1 cellular context compared by ENCODE assay signal in genomic region chr14:94173471-94173884, GRCh38.
TF ChIP-seq lines count a peak whose summit lies in the region.

No MANE protein-coding gene starts in this region.

TF ChIP-seq in HepG2, 621 proteins besides CTCF, POLR2A, EP300 and RAD21 (continues in another document):
- no peak for TF ChIP-seq ZNF280B (CRISPR knock-in tag; IDR thresholded peaks at IDR 0.05; ENCODE audit: borderline replicate concordance)
- TF ChIP-seq TFAP4 (IDR thresholded peaks at IDR 0.05; ENCODE audit: borderline replicate concordance, low read depth) = peak; percentile 80; the same call in 1 of the 2 replicates
- TF ChIP-seq, protein P1, sequence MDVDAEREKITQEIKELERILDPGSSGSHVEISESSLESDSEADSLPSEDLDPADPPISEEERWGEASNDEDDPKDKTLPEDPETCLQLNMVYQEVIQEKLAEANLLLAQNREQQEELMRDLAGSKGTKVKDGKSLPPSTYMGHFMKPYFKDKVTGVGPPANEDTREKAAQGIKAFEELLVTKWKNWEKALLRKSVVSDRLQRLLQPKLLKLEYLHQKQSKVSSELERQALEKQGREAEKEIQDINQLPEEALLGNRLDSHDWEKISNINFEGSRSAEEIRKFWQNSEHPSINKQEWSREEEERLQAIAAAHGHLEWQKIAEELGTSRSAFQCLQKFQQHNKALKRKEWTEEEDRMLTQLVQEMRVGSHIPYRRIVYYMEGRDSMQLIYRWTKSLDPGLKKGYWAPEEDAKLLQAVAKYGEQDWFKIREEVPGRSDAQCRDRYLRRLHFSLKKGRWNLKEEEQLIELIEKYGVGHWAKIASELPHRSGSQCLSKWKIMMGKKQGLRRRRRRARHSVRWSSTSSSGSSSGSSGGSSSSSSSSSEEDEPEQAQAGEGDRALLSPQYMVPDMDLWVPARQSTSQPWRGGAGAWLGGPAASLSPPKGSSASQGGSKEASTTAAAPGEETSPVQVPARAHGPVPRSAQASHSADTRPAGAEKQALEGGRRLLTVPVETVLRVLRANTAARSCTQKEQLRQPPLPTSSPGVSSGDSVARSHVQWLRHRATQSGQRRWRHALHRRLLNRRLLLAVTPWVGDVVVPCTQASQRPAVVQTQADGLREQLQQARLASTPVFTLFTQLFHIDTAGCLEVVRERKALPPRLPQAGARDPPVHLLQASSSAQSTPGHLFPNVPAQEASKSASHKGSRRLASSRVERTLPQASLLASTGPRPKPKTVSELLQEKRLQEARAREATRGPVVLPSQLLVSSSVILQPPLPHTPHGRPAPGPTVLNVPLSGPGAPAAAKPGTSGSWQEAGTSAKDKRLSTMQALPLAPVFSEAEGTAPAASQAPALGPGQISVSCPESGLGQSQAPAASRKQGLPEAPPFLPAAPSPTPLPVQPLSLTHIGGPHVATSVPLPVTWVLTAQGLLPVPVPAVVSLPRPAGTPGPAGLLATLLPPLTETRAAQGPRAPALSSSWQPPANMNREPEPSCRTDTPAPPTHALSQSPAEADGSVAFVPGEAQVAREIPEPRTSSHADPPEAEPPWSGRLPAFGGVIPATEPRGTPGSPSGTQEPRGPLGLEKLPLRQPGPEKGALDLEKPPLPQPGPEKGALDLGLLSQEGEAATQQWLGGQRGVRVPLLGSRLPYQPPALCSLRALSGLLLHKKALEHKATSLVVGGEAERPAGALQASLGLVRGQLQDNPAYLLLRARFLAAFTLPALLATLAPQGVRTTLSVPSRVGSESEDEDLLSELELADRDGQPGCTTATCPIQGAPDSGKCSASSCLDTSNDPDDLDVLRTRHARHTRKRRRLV (CRISPR knock-in tag; IDR thresholded peaks at IDR 0.05) = no peak
- TF ChIP-seq, protein P2, sequence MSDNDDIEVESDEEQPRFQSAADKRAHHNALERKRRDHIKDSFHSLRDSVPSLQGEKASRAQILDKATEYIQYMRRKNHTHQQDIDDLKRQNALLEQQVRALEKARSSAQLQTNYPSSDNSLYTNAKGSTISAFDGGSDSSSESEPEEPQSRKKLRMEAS (IDR thresholded peaks at IDR 0.05) = 0 out of 2 replicates have a peak, but pooled peaks have one; percentile 5
- peak; percentile 27; the same call in 1 of the 2 replicates for TF ChIP-seq NR2F2 (IDR thresholded peaks at IDR 0.05; ENCODE audit: borderline replicate concordance, low read depth)
- TF ChIP-seq, protein P3, sequence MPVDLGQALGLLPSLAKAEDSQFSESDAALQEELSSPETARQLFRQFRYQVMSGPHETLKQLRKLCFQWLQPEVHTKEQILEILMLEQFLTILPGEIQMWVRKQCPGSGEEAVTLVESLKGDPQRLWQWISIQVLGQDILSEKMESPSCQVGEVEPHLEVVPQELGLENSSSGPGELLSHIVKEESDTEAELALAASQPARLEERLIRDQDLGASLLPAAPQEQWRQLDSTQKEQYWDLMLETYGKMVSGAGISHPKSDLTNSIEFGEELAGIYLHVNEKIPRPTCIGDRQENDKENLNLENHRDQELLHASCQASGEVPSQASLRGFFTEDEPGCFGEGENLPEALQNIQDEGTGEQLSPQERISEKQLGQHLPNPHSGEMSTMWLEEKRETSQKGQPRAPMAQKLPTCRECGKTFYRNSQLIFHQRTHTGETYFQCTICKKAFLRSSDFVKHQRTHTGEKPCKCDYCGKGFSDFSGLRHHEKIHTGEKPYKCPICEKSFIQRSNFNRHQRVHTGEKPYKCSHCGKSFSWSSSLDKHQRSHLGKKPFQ (CRISPR knock-in tag; IDR thresholded peaks at IDR 0.05; ENCODE audit: insufficient replicate concordance) = no peak
- TF ChIP-seq, protein P4, sequence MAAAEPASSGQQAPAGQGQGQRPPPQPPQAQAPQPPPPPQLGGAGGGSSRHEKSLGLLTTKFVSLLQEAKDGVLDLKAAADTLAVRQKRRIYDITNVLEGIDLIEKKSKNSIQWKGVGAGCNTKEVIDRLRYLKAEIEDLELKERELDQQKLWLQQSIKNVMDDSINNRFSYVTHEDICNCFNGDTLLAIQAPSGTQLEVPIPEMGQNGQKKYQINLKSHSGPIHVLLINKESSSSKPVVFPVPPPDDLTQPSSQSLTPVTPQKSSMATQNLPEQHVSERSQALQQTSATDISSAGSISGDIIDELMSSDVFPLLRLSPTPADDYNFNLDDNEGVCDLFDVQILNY (CRISPR knock-in tag; conservative IDR thresholded peaks at IDR 0.05) = no peak
- peak; percentile 29; the same call in 1 of the 2 replicates for TF ChIP-seq SRY (CRISPR knock-in tag; IDR thresholded peaks at IDR 0.05)
- 0 out of 2 replicates have a peak, but pooled peaks have one; percentile 28 for TF ChIP-seq KDM5B (CRISPR knock-in tag; IDR thresholded peaks at IDR 0.05; ENCODE audit: borderline replicate concordance)
- TF ChIP-seq ZNF678 (CRISPR knock-in tag; IDR thresholded peaks at IDR 0.05) = no peak
- TF ChIP-seq RFX5 (IDR thresholded peaks at IDR 0.05; ENCODE audit: low read depth, low read length) = no peak
- peak; percentile 42; the same call in 1 of the 2 replicates for TF ChIP-seq ZNF501 (CRISPR knock-in tag; IDR thresholded peaks at IDR 0.05)
- TF ChIP-seq HDAC1 (CRISPR knock-in tag; IDR thresholded peaks at IDR 0.05) = peak; percentile 28; the same call in 1 of the 2 replicates
- TF ChIP-seq ZNF777 (CRISPR knock-in tag; IDR thresholded peaks at IDR 0.05) = peak; percentile 86; the same call in 1 of the 2 replicates
- 0 out of 2 replicates have a peak, but pooled peaks have one; percentile 1 for TF ChIP-seq SPEN (CRISPR knock-in tag; IDR thresholded peaks at IDR 0.05; ENCODE audit: low read depth)
- TF ChIP-seq MTERF4 (CRISPR knock-in tag; IDR thresholded peaks at IDR 0.05) = 0 out of 2 replicates have a peak, but pooled peaks have one; percentile 2
- TF ChIP-seq HNRNPUL1 (IDR thresholded peaks at IDR 0.05; ENCODE audit: low read depth, low read length) = no peak
- TF ChIP-seq, protein P5, sequence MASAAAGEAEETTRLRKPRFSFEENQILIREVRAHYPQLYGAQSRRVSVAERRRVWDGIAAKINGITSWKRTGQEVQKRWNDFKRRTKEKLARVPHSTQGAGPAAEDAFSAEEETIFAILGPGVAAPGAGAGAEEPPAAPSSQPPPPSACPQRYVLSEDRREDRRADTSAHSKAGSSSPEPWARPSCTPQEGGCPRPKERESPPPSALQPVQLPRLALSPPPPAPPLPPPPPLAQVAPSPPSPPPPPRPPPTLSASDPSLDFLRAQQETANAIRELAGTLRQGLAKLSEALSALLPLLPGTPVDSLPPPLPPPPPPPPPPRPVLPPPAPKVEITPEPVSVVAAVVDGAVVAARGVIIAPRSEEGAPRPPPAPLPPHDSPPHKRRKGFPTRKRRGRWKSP (CRISPR knock-in tag; IDR thresholded peaks at IDR 0.05) = 0 out of 2 replicates have a peak, but pooled peaks have one; percentile 9
- TF ChIP-seq ARHGAP35 (CRISPR knock-in tag; IDR thresholded peaks at IDR 0.05; ENCODE audit: borderline replicate concordance) = no peak
- no peak for TF ChIP-seq BRD4 (CRISPR knock-in tag; IDR thresholded peaks at IDR 0.05)
- TF ChIP-seq SOX13 (IDR thresholded peaks at IDR 0.05) = no peak
- no peak for TF ChIP-seq SOX13 (CRISPR knock-in tag; conservative IDR thresholded peaks at IDR 0.05 in 1 of 2, IDR thresholded peaks at IDR 0.05 in 1 of 2)
- TF ChIP-seq, protein P6, sequence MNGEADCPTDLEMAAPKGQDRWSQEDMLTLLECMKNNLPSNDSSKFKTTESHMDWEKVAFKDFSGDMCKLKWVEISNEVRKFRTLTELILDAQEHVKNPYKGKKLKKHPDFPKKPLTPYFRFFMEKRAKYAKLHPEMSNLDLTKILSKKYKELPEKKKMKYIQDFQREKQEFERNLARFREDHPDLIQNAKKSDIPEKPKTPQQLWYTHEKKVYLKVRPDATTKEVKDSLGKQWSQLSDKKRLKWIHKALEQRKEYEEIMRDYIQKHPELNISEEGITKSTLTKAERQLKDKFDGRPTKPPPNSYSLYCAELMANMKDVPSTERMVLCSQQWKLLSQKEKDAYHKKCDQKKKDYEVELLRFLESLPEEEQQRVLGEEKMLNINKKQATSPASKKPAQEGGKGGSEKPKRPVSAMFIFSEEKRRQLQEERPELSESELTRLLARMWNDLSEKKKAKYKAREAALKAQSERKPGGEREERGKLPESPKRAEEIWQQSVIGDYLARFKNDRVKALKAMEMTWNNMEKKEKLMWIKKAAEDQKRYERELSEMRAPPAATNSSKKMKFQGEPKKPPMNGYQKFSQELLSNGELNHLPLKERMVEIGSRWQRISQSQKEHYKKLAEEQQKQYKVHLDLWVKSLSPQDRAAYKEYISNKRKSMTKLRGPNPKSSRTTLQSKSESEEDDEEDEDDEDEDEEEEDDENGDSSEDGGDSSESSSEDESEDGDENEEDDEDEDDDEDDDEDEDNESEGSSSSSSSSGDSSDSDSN (CRISPR knock-in tag; IDR thresholded peaks at IDR 0.05) = no peak
- TF ChIP-seq, protein P7, sequence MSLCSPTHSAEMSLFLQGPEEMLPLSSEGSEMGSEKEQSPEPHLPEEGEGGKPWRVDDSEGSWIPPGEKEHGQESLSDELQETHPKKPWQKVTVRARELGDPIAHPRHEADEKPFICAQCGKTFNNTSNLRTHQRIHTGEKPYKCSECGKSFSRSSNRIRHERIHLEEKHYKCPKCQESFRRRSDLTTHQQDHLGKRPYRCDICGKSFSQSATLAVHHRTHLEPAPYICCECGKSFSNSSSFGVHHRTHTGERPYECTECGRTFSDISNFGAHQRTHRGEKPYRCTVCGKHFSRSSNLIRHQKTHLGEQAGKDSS (CRISPR knock-in tag; IDR thresholded peaks at IDR 0.05; ENCODE audit: borderline replicate concordance, low read depth) = no peak
- TF ChIP-seq, protein P8, sequence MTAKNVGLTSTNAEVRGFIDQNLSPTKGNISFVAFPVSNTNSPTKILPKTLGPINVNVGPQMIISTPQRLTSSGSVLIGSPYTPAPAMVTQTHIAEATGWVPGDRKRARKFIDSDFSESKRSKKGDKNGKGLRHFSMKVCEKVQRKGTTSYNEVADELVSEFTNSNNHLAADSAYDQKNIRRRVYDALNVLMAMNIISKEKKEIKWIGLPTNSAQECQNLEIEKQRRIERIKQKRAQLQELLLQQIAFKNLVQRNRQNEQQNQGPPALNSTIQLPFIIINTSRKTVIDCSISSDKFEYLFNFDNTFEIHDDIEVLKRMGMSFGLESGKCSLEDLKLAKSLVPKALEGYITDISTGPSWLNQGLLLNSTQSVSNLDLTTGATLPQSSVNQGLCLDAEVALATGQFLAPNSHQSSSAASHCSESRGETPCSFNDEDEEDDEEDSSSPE (CRISPR knock-in tag; IDR thresholded peaks at IDR 0.05) = 0 out of 2 replicates have a peak, but pooled peaks have one; percentile 5
- peak; percentile 32; the same call in 1 of the 2 replicates for TF ChIP-seq SIN3A (IDR thresholded peaks at IDR 0.05; ENCODE audit: borderline replicate concordance, low read depth, low read length)
- TF ChIP-seq, protein P9, sequence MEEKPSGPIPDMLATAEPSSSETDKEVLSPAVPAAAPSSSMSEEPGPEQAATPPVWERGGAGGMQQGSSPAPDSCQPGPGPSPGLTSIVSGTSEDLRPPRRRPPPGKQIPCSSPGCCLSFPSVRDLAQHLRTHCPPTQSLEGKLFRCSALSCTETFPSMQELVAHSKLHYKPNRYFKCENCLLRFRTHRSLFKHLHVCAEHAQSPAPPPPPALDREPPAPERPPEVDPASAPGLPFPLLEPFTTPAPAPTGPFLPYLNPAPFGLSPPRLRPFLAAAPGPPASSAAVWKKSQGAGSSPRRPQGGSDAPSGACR (CRISPR knock-in tag; IDR thresholded peaks at IDR 0.05) = 0 out of 2 replicates have a peak, but pooled peaks have one; percentile 62
- TF ChIP-seq PHF8 (CRISPR knock-in tag; IDR thresholded peaks at IDR 0.05) = peak; percentile 45; the same call in 1 of the 2 replicates
- TF ChIP-seq DNMT3B (CRISPR knock-in tag; conservative IDR thresholded peaks at IDR 0.05) = 0 out of 2 replicates have a peak, but pooled peaks have one; percentile 35
- 0 out of 2 replicates have a peak, but pooled peaks have one; percentile 20 for TF ChIP-seq THAP9 (CRISPR knock-in tag; IDR thresholded peaks at IDR 0.05; ENCODE audit: borderline replicate concordance)
- TF ChIP-seq LCORL (IDR thresholded peaks at IDR 0.05) = no peak
- peak; percentile 59; the same call in 1 of the 2 replicates for TF ChIP-seq LCORL (CRISPR knock-in tag; IDR thresholded peaks at IDR 0.05)
- TF ChIP-seq ZNF160 (CRISPR knock-in tag; IDR thresholded peaks at IDR 0.05) = 0 out of 2 replicates have a peak, but pooled peaks have one; percentile 32
